ENCODE assay signal across 1 cellular context in genomic region chr6:158819213-158819976, GRCh38.
TF ChIP-seq lines count a peak whose summit lies in the region.

Gene EZR (minus strand): TSS chr6:158819368. CDS start chr6:158818093, 1,275 bp downstream.

TF ChIP-seq in HEK293, 187 proteins besides CTCF, POLR2A, EP300 and RAD21 (continued from another document and continues in another):
- TF ChIP-seq ZBTB6 (tag by site-specific recombination; IDR thresholded peaks at IDR 0.05) (no peak), ZBTB10 (tag by site-specific recombination; IDR thresholded peaks at IDR 0.05) (peak; percentile 74), ZNF341 (tag by site-specific recombination; IDR thresholded peaks at IDR 0.05; ENCODE audit: low read depth) (peak; percentile 84), ZIC2 (tag by site-specific recombination; IDR thresholded peaks at IDR 0.05) (peak; percentile 33; the same call in 1 of the 2 replicates), GLIS2 (tag by site-specific recombination; IDR thresholded peaks at IDR 0.05) (peak; percentile 98), ZNF221 (tag by site-specific recombination; IDR thresholded peaks at IDR 0.05; ENCODE audit: borderline replicate concordance) (no peak), PRDM6 (tag by site-specific recombination; IDR thresholded peaks at IDR 0.05) (no peak), ZNF138 (tag by site-specific recombination; IDR thresholded peaks at IDR 0.05; ENCODE audit: borderline replicate concordance) (no peak), ZNF16 (tag by site-specific recombination; IDR thresholded peaks at IDR 0.05; ENCODE audit: low read depth) (no peak), ZNF416 (tag by site-specific recombination; IDR thresholded peaks at IDR 0.05) (no peak), PRDM10 (tag by site-specific recombination; IDR thresholded peaks at IDR 0.05) (peak; percentile 45; the same call in 1 of the 2 replicates), ZNF214 (tag by site-specific recombination; IDR thresholded peaks at IDR 0.05; ENCODE audit: borderline replicate concordance) (no peak), MEIS1 (CRISPR knock-in tag; IDR thresholded peaks at IDR 0.05; ENCODE audit: borderline replicate concordance) (no peak), ZNF791 (tag by site-specific recombination; IDR thresholded peaks at IDR 0.05) (no peak), KLF16 (tag by site-specific recombination; IDR thresholded peaks at IDR 0.05) (0 out of 2 replicates have a peak, but pooled peaks have one; percentile 42), GLIS1 (tag by site-specific recombination; IDR thresholded peaks at IDR 0.05) (no peak; the same call in none of the 2 replicates), ZNF585B (tag by site-specific recombination; IDR thresholded peaks at IDR 0.05) (no peak), ZNF19 (tag by site-specific recombination; IDR thresholded peaks at IDR 0.05; ENCODE audit: low read depth) (no peak), ZNF704 (tag by site-specific recombination; IDR thresholded peaks at IDR 0.05) (no peak), ZNF48 (tag by site-specific recombination; IDR thresholded peaks at IDR 0.05) (no peak), ZNF692 (tag by site-specific recombination; IDR thresholded peaks at IDR 0.05) (peak; percentile 74), ZSCAN18 (tag by site-specific recombination; IDR thresholded peaks at IDR 0.05) (no peak), ZNF140 (tag by site-specific recombination; IDR thresholded peaks at IDR 0.05) (no peak), TCF7L2 (IDR thresholded peaks at IDR 0.05; ENCODE audit: borderline replicate concordance, low read depth, low read length) (no peak), ZNF624 (tag by site-specific recombination; IDR thresholded peaks at IDR 0.05) (no peak), ZNF621 (tag by site-specific recombination; IDR thresholded peaks at IDR 0.05) (no peak), ZNF785 (tag by site-specific recombination; IDR thresholded peaks at IDR 0.05) (no peak), ZNF792 (tag by site-specific recombination; IDR thresholded peaks at IDR 0.05) (no peak), ZNF561 (tag by site-specific recombination; IDR thresholded peaks at IDR 0.05; ENCODE audit: borderline replicate concordance) (peak; percentile 93), SCRT2 (tag by site-specific recombination; IDR thresholded peaks at IDR 0.05) (no peak), KLF17 (tag by site-specific recombination; IDR thresholded peaks at IDR 0.05) (peak; percentile 48), OVOL3 (tag by site-specific recombination; IDR thresholded peaks at IDR 0.05) (no peak), ZNF626 (tag by site-specific recombination; IDR thresholded peaks at IDR 0.05) (no peak), ZNF629 (tag by site-specific recombination; IDR thresholded peaks at IDR 0.05) (peak; percentile 42; the same call in 1 of the 2 replicates), ZBTB44 (tag by site-specific recombination; IDR thresholded peaks at IDR 0.05) (no peak), ZNF362 (tag by site-specific recombination; IDR thresholded peaks at IDR 0.05) (no peak), ZNF664 (tag by site-specific recombination; IDR thresholded peaks at IDR 0.05) (no peak), ZNF350 (tag by site-specific recombination; IDR thresholded peaks at IDR 0.05) (no peak), ZNF514 (tag by site-specific recombination; IDR thresholded peaks at IDR 0.05) (no peak), SETDB1 (IDR thresholded peaks at IDR 0.05; ENCODE audit: insufficient read length, low read length) (peak; percentile 77), ZNF530 (tag by site-specific recombination; IDR thresholded peaks at IDR 0.05; ENCODE audit: low read depth) (no peak), ZNF2 (tag by site-specific recombination; IDR thresholded peaks at IDR 0.05) (no peak), ZNF843 (tag by site-specific recombination; IDR thresholded peaks at IDR 0.05) (0 out of 2 replicates have a peak, but pooled peaks have one; percentile 35), ZFP69B (tag by site-specific recombination; IDR thresholded peaks at IDR 0.05) (no peak), ZNF473 (tag by site-specific recombination; IDR thresholded peaks at IDR 0.05) (no peak), ZNF132 (tag by site-specific recombination; IDR thresholded peaks at IDR 0.05; ENCODE audit: borderline replicate concordance) (no peak), REPIN1 (tag by site-specific recombination; IDR thresholded peaks at IDR 0.05; ENCODE audit: low read depth) (no peak), ZNF311 (tag by site-specific recombination; IDR thresholded peaks at IDR 0.05; ENCODE audit: borderline replicate concordance) (no peak), ZNF555 (tag by site-specific recombination; conservative IDR thresholded peaks at IDR 0.05) (no peak), YY2 (tag by site-specific recombination; IDR thresholded peaks at IDR 0.05) (peak; percentile 75), ZNF302 (tag by site-specific recombination; IDR thresholded peaks at IDR 0.05; ENCODE audit: low read depth) (no peak), ZNF202 (tag by site-specific recombination; IDR thresholded peaks at IDR 0.05; ENCODE audit: borderline replicate concordance) (peak; percentile 100)
